Comparison of ENCODE assay signal across 1 cellular context in genomic region chr16:20826039-20826566, GRCh38.
TF ChIP-seq lines count a peak whose summit lies in the region.

No MANE protein-coding gene starts in this region.

TF ChIP-seq in IMR-90, 13 proteins besides CTCF, POLR2A, EP300 and RAD21 (continued from another document):
- TF ChIP-seq SMC3 (IDR thresholded peaks at IDR 0.05; ENCODE audit: low read depth, low read length): no peak
